Comparison of ENCODE assay signal across 1 cellular context in the genomic region with DNA sequence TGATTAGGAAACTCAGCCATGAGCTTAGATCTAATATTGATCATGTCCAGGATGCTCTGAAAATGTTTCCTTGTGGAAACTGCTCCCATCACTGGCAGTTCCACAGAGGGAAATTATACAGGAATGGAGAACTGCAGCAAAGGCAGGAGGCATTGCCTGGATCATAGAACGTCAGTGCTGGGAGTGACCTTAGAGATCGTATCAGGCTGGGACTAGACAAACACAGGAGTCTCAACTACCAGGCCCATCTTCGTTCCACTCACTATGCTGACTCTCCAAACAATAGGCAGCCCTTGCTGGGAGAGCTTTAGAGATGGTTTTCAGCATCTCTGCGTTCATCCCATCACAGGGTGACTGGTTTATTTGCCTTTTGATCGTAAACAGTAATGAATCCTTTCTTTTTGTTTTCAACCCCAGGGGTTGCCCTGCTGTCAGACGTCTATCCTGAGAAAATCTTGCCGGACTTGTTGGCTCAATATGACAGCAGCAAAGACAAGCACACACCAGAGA.
TF ChIP-seq lines count a peak whose summit lies in the region.

No MANE protein-coding gene starts in this region.

TF ChIP-seq in GM23338, 12 proteins besides CTCF, POLR2A, EP300 and RAD21 (continued from another document):
- TF ChIP-seq, protein P1, sequence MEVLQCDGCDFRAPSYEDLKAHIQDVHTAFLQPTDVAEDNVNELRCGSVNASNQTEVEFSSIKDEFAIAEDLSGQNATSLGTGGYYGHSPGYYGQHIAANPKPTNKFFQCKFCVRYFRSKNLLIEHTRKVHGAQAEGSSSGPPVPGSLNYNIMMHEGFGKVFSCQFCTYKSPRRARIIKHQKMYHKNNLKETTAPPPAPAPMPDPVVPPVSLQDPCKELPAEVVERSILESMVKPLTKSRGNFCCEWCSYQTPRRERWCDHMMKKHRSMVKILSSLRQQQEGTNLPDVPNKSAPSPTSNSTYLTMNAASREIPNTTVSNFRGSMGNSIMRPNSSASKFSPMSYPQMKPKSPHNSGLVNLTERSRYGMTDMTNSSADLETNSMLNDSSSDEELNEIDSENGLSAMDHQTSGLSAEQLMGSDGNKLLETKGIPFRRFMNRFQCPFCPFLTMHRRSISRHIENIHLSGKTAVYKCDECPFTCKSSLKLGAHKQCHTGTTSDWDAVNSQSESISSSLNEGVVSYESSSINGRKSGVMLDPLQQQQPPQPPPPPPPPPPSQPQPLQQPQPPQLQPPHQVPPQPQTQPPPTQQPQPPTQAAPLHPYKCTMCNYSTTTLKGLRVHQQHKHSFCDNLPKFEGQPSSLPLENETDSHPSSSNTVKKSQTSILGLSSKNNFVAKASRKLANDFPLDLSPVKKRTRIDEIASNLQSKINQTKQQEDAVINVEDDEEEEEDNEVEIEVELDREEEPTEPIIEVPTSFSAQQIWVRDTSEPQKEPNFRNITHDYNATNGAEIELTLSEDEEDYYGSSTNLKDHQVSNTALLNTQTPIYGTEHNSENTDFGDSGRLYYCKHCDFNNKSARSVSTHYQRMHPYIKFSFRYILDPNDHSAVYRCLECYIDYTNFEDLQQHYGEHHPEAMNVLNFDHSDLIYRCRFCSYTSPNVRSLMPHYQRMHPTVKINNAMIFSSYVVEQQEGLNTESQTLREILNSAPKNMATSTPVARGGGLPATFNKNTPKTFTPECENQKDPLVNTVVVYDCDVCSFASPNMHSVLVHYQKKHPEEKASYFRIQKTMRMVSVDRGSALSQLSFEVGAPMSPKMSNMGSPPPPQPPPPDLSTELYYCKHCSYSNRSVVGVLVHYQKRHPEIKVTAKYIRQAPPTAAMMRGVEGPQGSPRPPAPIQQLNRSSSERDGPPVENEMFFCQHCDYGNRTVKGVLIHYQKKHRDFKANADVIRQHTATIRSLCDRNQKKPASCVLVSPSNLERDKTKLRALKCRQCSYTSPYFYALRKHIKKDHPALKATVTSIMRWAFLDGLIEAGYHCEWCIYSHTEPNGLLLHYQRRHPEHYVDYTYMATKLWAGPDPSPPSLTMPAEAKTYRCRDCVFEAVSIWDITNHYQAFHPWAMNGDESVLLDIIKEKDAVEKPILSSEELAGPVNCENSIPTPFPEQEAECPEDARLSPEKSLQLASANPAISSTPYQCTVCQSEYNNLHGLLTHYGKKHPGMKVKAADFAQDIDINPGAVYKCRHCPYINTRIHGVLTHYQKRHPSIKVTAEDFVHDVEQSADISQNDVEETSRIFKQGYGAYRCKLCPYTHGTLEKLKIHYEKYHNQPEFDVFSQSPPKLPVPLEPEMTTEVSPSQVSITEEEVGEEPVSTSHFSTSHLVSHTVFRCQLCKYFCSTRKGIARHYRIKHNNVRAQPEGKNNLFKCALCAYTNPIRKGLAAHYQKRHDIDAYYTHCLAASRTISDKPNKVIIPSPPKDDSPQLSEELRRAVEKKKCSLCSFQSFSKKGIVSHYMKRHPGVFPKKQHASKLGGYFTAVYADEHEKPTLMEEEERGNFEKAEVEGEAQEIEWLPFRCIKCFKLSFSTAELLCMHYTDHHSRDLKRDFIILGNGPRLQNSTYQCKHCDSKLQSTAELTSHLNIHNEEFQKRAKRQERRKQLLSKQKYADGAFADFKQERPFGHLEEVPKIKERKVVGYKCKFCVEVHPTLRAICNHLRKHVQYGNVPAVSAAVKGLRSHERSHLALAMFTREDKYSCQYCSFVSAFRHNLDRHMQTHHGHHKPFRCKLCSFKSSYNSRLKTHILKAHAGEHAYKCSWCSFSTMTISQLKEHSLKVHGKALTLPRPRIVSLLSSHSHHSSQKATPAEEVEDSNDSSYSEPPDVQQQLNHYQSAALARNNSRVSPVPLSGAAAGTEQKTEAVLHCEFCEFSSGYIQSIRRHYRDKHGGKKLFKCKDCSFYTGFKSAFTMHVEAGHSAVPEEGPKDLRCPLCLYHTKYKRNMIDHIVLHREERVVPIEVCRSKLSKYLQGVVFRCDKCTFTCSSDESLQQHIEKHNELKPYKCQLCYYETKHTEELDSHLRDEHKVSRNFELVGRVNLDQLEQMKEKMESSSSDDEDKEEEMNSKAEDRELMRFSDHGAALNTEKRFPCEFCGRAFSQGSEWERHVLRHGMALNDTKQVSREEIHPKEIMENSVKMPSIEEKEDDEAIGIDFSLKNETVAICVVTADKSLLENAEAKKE (CRISPR knock-in tag; IDR thresholded peaks at IDR 0.05), result no peak
TF ChIP-seq in GM23338: peak in this region for 0.
